Comparison of ENCODE assay signal across 1 cellular context in genomic region chr19:10442698-10443097, GRCh38.
TF ChIP-seq lines count a peak whose summit lies in the region.

No MANE protein-coding gene starts in this region.

TF ChIP-seq in HepG2, 621 proteins besides CTCF, POLR2A, EP300 and RAD21 (continued from another document):
- TF ChIP-seq REST (IDR thresholded peaks at IDR 0.05; ENCODE audit: borderline replicate concordance in 1 of 2, low read depth in 1 of 2, low read length in 2 of 2) (no peak), TRAFD1 (CRISPR knock-in tag; IDR thresholded peaks at IDR 0.05; ENCODE audit: borderline replicate concordance) (no peak), CREBL2 (CRISPR knock-in tag; IDR thresholded peaks at IDR 0.05; ENCODE audit: borderline replicate concordance) (no peak), NAIF1 (CRISPR knock-in tag; IDR thresholded peaks at IDR 0.05; ENCODE audit: borderline replicate concordance) (no peak), CBX2 (IDR thresholded peaks at IDR 0.05; ENCODE audit: low read depth, low read length) (no peak), CBX2 (CRISPR knock-in tag; IDR thresholded peaks at IDR 0.05; ENCODE audit: low read depth) (no peak), HMG20A (CRISPR knock-in tag; IDR thresholded peaks at IDR 0.05; ENCODE audit: borderline replicate concordance) (no peak), NPAS2 (CRISPR knock-in tag; IDR thresholded peaks at IDR 0.05; ENCODE audit: borderline replicate concordance) (no peak), REXO4 (CRISPR knock-in tag; IDR thresholded peaks at IDR 0.05; ENCODE audit: borderline replicate concordance) (no peak)
- TF ChIP-seq, protein P1, sequence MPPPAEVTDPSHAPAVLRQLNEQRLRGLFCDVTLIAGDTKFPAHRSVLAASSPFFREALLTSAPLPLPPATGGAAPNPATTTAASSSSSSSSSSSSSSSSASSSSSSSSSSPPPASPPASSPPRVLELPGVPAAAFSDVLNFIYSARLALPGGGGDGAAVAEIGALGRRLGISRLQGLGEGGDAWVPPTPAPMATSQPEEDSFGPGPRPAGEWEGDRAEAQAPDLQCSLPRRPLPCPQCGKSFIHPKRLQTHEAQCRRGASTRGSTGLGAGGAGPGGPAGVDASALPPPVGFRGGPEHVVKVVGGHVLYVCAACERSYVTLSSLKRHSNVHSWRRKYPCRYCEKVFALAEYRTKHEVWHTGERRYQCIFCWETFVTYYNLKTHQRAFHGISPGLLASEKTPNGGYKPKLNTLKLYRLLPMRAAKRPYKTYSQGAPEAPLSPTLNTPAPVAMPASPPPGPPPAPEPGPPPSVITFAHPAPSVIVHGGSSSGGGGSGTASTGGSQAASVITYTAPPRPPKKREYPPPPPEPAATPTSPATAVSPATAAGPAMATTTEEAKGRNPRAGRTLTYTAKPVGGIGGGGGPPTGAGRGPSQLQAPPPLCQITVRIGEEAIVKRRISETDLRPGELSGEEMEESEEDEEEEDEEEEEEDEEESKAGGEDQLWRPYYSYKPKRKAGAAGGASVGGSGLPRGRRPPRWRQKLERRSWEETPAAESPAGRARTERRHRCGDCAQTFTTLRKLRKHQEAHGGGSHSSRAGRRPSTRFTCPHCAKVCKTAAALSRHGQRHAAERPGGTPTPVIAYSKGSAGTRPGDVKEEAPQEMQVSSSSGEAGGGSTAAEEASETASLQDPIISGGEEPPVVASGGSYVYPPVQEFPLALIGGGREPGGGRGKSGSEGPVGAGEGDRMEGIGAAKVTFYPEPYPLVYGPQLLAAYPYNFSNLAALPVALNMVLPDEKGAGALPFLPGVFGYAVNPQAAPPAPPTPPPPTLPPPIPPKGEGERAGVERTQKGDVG (CRISPR knock-in tag; IDR thresholded peaks at IDR 0.05; ENCODE audit: borderline replicate concordance), result no peak
- TF ChIP-seq, protein P2, sequence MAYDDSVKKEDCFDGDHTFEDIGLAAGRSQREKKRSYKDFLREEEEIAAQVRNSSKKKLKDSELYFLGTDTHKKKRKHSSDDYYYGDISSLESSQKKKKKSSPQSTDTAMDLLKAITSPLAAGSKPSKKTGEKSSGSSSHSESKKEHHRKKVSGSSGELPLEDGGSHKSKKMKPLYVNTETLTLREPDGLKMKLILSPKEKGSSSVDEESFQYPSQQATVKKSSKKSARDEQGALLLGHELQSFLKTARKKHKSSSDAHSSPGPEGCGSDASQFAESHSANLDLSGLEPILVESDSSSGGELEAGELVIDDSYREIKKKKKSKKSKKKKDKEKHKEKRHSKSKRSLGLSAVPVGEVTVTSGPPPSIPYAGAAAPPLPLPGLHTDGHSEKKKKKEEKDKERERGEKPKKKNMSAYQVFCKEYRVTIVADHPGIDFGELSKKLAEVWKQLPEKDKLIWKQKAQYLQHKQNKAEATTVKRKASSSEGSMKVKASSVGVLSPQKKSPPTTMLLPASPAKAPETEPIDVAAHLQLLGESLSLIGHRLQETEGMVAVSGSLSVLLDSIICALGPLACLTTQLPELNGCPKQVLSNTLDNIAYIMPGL (CRISPR knock-in tag; IDR thresholded peaks at IDR 0.05; ENCODE audit: borderline replicate concordance in 1 of 2, low read depth in 1 of 2), result no peak
